Comparison of ENCODE assay signal across 8 cellular contexts in the genomic region with DNA sequence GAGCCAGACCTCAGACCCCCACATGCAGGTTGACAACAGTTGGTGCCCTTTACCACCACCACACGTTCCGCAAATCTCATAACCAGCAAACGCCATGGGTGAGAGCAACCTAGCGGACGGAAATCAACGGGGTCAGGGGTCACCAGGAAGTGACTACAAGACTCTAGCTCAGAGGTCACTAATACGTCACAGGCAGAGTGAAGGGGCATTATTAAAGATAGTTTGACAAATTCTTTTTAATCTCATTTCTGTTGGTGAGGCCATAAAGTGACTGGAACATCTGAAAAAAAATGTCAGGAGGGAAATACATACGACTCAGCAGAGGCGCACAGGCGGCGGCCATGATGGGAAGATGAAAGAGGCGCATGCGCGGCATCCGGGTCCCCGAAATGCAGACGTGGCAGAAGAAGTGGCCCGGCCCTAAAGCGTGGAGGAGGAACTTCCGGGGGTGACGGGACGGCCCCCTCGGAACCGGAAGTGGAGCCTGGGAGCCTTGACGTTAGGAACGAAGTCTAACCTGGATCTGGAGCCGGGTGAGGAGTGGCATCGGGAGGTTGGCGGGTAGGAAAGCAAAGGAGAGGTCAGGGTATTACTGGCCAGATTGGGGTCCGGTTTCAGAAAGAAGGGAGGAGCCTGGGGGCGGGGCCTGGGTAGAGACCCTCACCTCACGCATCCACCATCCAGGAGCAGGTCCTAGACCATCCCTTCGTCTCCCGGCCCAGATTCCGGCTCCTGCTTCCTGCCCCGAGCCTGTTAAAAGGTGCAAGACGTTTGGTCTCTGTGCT. TPM values are rescaled to one million over a fixed set of nuclear protein-coding genes. Genes with fewer than 3 reads are reported as not detected.
DNase-seq lines count a peak whose midpoint lies in the region; ATAC-seq and TF ChIP-seq lines count a peak whose summit lies in the region.

Gene SEC24C (plus strand): TSS at position 468 of the 785 bp plus-strand sequence. CDS start 2,461 bp downstream, outside the sequence.

- H3K4me3 ChIP-seq in BLaER1 treated with 17β-estradiol and CSF1 and Interleukin-3, amounts not matched to agents 10 nM and 100 nM = peak within 1 kb of the TSS; percentile 71 to 99 (median 89)
- H3K4me3 ChIP-seq in left lung = peak within 1 kb of the TSS; percentile 85 to 95

- peak; percentile 82 for ATAC-seq in GM19372 (IDR thresholded peaks at IDR 0.05; ENCODE audit: low read depth, unreplicated experiment)
- peak; percentile 50 for ATAC-seq in HG03558 (IDR thresholded peaks at IDR 0.05; ENCODE audit: extremely low read depth, unreplicated experiment)
- ATAC-seq in left lung = peak; percentile 91

- no peaks in the 10 kb centered on the region for H3K27me3 ChIP-seq in BLaER1 treated with 17β-estradiol and CSF1 and Interleukin-3, amounts not matched to agents 10 nM and 100 nM
- H3K27me3 ChIP-seq in left lung = no peaks in the 10 kb centered on the region

- no peak for TF ChIP-seq CTCF in left lung (IDR thresholded peaks at IDR 0.05)

- peaks cover 0 to 30% (median 9%) of the 10 kb centered on the region in 11 experiments; a peak in 13 of 22 replicates for H4K20me1 ChIP-seq in BLaER1 treated with 17β-estradiol and CSF1 and Interleukin-3, amounts not matched to agents 10 nM and 100 nM

- no peaks in the 10 kb centered on the region for H3K9me3 ChIP-seq in BLaER1 treated with 17β-estradiol and CSF1 and Interleukin-3, amounts not matched to agents 10 nM and 100 nM (replicated peaks in 1 of 11)
- no peaks in the 10 kb centered on the region for H3K9me3 ChIP-seq in left lung

- intact Hi-C loops in left lung (cut with DNase I) = no loop called here

- peak within 1 kb of the TSS; percentile 86 to 98 (median 94) for H3K4me2 ChIP-seq in BLaER1 treated with 17β-estradiol and CSF1 and Interleukin-3, amounts not matched to agents 10 nM and 100 nM

- DNase-seq in NCI-H774 (lab: John Stamatoyannopoulos, UW) = peak; percentile 92
- DNase-seq in activated CD4-positive, alpha-beta T cell treated with anti-CD3 and anti-CD28 coated beads, Interleukin-2, amount 50 U/mL, for 4 hours = peak; percentile 93 to 94
- DNase-seq in dermis blood vessel endothelial cell = peak; percentile 97
- DNase-seq in left lung = peak; percentile 96 to 98
- peak; percentile 89 to 91 for DNase-seq in stimulated activated CD4-positive, alpha-beta T cell treated with anti-CD3 and anti-CD28 coated beads, Interleukin-2, amount 100 ng/mL, for 48 hours

- H3K36me3 ChIP-seq in BLaER1 treated with 17β-estradiol and CSF1 and Interleukin-3, amounts not matched to agents 10 nM and 100 nM = peaks cover 29 to 63% (median 37%) of the 10 kb centered on the region in 11 experiments
- H3K36me3 ChIP-seq in left lung = peaks cover 0 to 30% of the 10 kb centered on the region in 2 donors

- H3K9ac ChIP-seq in BLaER1 treated with 17β-estradiol and CSF1 and Interleukin-3, amounts not matched to agents 10 nM and 100 nM = peak within 1 kb of the TSS; percentile 79 to 95 (median 88)

- peak within 1 kb of the TSS; percentile 85 to 97 (median 92) for H3K27ac ChIP-seq in BLaER1 treated with 17β-estradiol and CSF1 and Interleukin-3, amounts not matched to agents 10 nM and 100 nM
- peak within 1 kb of the TSS; percentile 90 to 94 for H3K27ac ChIP-seq in left lung

- peaks cover 31 to 55% (median 41%) of the 10 kb centered on the region in 10 experiments for H3K4me1 ChIP-seq in BLaER1 treated with 17β-estradiol and CSF1 and Interleukin-3, amounts not matched to agents 10 nM and 100 nM
- H3K4me1 ChIP-seq in left lung = peaks cover 35 to 51% of the 10 kb centered on the region in 2 donors

RNA-seq across cellular contexts. Expression of gene SEC24C, which starts in this region (rescaled TPM):
- total RNA-seq in dermis blood vessel endothelial cell = 67.6 and 93.3 TPM in 2 replicates
- total RNA-seq in left lung = 10 to 100 TPM; 86.6 to 88.1 TPM

Comparison
In these comparisons a context has a peak if more than half of its experiments do, and no peak if none do; other contexts are left out.
1. Peak in every context shown above with its lines: DNase-seq, ATAC-seq, H3K4me3 ChIP-seq and H3K27ac ChIP-seq.